Comparison of ENCODE assay signal across 9 cellular contexts in genomic region chr19:2720777-2721569, GRCh38. TPM values are rescaled to one million over a fixed set of nuclear protein-coding genes. Genes with fewer than 3 reads are reported as not detected.
A peak's percentile ranks its signal among the peaks of the same experiment; 100 is the strongest.
DNase-seq lines count a peak whose midpoint lies in the region; ATAC-seq and TF ChIP-seq lines count a peak whose summit lies in the region.
"Had no signal": no experiment of that assay in that cellular context is flagged by ENCODE, and none has a peak within 500 bp of the region (broad histone marks: within the 10 kb centered on the region; RNA-seq: fewer than 3 reads in every experiment).

TSS of gene DIRAS1 (minus strand) at chr19:2721372. CDS start at chr19:2717806, 3,566 bp downstream.

- H3K4me1 ChIP-seq in skeletal muscle satellite cell (ENCODE audit: control insufficient read depth, insufficient read depth, low read length): peaks cover 27% of the 10 kb centered on the region

- peaks cover under 1% of the 10 kb centered on the region for H3K9me3 ChIP-seq in skeletal muscle satellite cell (replicated peaks; ENCODE audit: low read length)

- H3K9ac ChIP-seq in skeletal muscle satellite cell (ENCODE audit: low read depth, low read length): peak within 1 kb of the TSS; percentile 30

- no peak for TF ChIP-seq CTCF in GM12875 (IDR thresholded peaks at IDR 0.05; ENCODE audit: borderline replicate concordance, insufficient read depth, low read depth, low read length)
- no peak for TF ChIP-seq CTCF in VCaP (conservative IDR thresholded peaks at IDR 0.05)

- peak within 1 kb of the TSS; percentile 73; the same call in 1 of the 2 replicates for H3K27ac ChIP-seq in VCaP

- H3K36me3 ChIP-seq in skeletal muscle satellite cell (ENCODE audit: insufficient read depth, low read length): no peaks in the 10 kb centered on the region

- peaks cover under 1% of the 10 kb centered on the region for H3K27me3 ChIP-seq in skeletal muscle satellite cell (ENCODE audit: control insufficient read depth, insufficient read depth, low read length)

- ATAC-seq in left cardiac atrium: peak in 1 of 2 donors; percentile 12
- no peak for ATAC-seq in HG02571 (IDR thresholded peaks at IDR 0.05; ENCODE audit: unreplicated experiment)

- H3K4me3 ChIP-seq in GM12875 (ENCODE audit: low read depth, low read length) (peak within 1 kb of the TSS; percentile 23), skeletal muscle satellite cell (ENCODE audit: low read length) (peak within 1 kb of the TSS; percentile 64)

- intact Hi-C loops in left cardiac atrium (cut with DNase I): loop anchor here in 1 of 2 donors (1.0 kb wide), 1 partner anchor 57 kb away; no protein-coding TSS in a partner anchor

- H3K4me2 ChIP-seq in skeletal muscle satellite cell (ENCODE audit: low read length): peak within 1 kb of the TSS; percentile 80

- DNase-seq in left cardiac atrium (no peak), NOMO-1 (lab: John Stamatoyannopoulos, UW; ENCODE audit: unreplicated experiment in 2 of 2) (no peak), NCI-H1930 (lab: John Stamatoyannopoulos, UW) (no peak), SKM-1 treated with dmso at 0.1 percent for 144 hours (lab: John Stamatoyannopoulos, UW; ENCODE audit: unreplicated experiment) (no peak)
- DNase-seq: stimulated activated CD4-positive, alpha-beta T cell treated with anti-CD3 and anti-CD28 coated beads, Interleukin-2, amount 100 ng/mL, for 24 hours had no signal

RNA-seq across cellular contexts. Expression of gene DIRAS1, which starts in this region (rescaled TPM):
- total RNA-seq in left cardiac atrium: 100 to 1,000 TPM; 108 to 211 TPM
- total RNA-seq in skeletal muscle satellite cell (2012; rRNA removed): 1.7 and 2.0 TPM in 2 replicates
